ENCODE assay signal across 1 cellular context in the genomic region with DNA sequence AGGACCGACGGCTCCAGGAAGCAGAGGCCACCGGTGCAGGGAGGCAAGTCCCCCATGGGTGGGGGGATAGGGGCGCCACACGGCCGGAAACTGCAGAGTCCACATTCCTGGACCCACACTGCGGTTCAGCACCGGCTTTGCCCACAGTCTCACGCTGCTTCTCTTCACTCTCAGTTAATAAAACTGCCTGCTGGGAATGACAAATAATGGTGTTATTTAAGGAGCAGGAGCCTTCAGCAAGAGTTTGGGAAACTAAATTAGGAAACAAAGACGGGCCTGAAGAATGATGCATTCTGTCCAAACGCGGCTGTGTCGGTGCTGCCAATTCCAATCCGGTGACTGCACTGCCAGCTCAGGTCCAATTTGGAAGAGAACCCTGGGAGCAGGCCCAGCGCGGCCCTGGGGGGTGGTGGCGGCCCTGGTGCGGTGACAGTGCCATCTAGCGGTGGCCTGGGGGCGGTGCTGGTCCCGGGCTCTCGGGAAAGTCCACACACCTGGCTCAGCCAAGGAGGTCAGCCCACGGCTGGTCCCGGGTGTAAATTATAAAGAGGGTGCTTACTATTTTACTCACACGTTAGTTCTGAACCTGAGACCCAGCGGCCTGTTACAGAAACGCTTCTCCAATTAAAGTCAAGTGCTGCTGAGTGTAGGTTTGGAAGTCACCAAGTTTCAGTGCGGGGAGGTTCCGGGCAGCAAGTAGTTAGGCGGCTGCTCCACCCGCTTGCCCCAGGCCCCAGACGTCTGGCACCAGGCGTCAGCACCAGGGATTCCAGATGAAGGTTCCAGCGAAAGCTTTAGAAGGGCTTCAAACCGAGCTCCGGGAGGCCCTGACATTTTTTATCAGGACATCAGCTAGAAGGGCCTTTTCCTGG.
A peak's percentile ranks its signal among the peaks of the same experiment; 100 is the strongest.
TF ChIP-seq lines count a peak whose summit lies in the region.

No MANE protein-coding gene starts in this region.

TF ChIP-seq in IMR-90, 13 proteins besides CTCF, POLR2A, EP300 and RAD21:
- TF ChIP-seq MAFK (IDR thresholded peaks at IDR 0.05; ENCODE audit: low read depth, low read length) (no peak), BHLHE40 (IDR thresholded peaks at IDR 0.05; ENCODE audit: low read depth, low read length) (no peak), CHD1 (IDR thresholded peaks at IDR 0.05; ENCODE audit: low read depth, low read length) (peak; percentile 40; the same call in 1 of the 2 replicates), CEBPB (IDR thresholded peaks at IDR 0.05; ENCODE audit: low read depth, low read length) (peak; percentile 63), MAZ (IDR thresholded peaks at IDR 0.05; ENCODE audit: borderline replicate concordance, low read depth, low read length) (peak; percentile 81), FOS (IDR thresholded peaks at IDR 0.05; ENCODE audit: low read depth, low read length) (peak; percentile 83), NFE2L2 (IDR thresholded peaks at IDR 0.05; ENCODE audit: low read depth, low read length) (no peak), SMC3 (IDR thresholded peaks at IDR 0.05; ENCODE audit: low read depth, low read length) (peak; percentile 73), RCOR1 (IDR thresholded peaks at IDR 0.05; ENCODE audit: insufficient replicate concordance, low read length) (no peak), RFX5 (IDR thresholded peaks at IDR 0.05; ENCODE audit: low read depth, low read length) (no peak), MXI1 (IDR thresholded peaks at IDR 0.05; ENCODE audit: borderline replicate concordance, low read depth, low read length) (no peak)
- TF ChIP-seq, protein P1, sequence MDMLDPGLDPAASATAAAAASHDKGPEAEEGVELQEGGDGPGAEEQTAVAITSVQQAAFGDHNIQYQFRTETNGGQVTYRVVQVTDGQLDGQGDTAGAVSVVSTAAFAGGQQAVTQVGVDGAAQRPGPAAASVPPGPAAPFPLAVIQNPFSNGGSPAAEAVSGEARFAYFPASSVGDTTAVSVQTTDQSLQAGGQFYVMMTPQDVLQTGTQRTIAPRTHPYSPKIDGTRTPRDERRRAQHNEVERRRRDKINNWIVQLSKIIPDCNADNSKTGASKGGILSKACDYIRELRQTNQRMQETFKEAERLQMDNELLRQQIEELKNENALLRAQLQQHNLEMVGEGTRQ (IDR thresholded peaks at IDR 0.05; ENCODE audit: low read depth, low read length), result no peak
- TF ChIP-seq, protein P2, sequence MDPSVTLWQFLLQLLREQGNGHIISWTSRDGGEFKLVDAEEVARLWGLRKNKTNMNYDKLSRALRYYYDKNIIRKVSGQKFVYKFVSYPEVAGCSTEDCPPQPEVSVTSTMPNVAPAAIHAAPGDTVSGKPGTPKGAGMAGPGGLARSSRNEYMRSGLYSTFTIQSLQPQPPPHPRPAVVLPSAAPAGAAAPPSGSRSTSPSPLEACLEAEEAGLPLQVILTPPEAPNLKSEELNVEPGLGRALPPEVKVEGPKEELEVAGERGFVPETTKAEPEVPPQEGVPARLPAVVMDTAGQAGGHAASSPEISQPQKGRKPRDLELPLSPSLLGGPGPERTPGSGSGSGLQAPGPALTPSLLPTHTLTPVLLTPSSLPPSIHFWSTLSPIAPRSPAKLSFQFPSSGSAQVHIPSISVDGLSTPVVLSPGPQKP (IDR thresholded peaks at IDR 0.05; ENCODE audit: borderline replicate concordance, low read depth, low read length), result no peak
